Comparison of ENCODE assay signal across 16 cellular contexts in genomic region chr6:92710048-92710447, GRCh38.
DNase-seq lines count a peak whose midpoint lies in the region; ATAC-seq and TF ChIP-seq lines count a peak whose summit lies in the region.
"Had no signal": no experiment of that assay in that cellular context is flagged by ENCODE, and none has a peak within 500 bp of the region (broad histone marks: within the 10 kb centered on the region; RNA-seq: fewer than 3 reads in every experiment).

No MANE protein-coding gene starts in this region.

- DNase-seq in NAMALWA (ENCODE audit: low spot score): peak; percentile 48
- DNase-seq in activated gamma-delta T cell treated with Interleukin-2 at 50 U/mL for 16 hours: no peak
- DNase-seq in GM20000 (ENCODE audit: low spot score): no peak
- DNase-seq in islet precursor cell: no peak
- DNase-seq: activated CD4-positive, alpha-beta T cell treated with anti-CD3 and anti-CD28 coated beads for 4 hours; activated T-cell treated with anti-CD3 and anti-CD28 coated beads for 4 hours; DMS 273 treated with DMSO at 0.1 percent for 48 hours; effector memory CD4-positive, alpha-beta T cell; NCI-H446; SJCRH30; stimulated activated CD4-positive, alpha-beta T cell treated with anti-CD3 and anti-CD28 coated beads, Interleukin-4, amount 100 ng/mL, for 4 hours had no signal

- peak; percentile 98 for ATAC-seq in GM18868 (IDR thresholded peaks at IDR 0.05; ENCODE audit: unreplicated experiment)
- peak; percentile 65 for ATAC-seq in GM21825 (IDR thresholded peaks at IDR 0.05; ENCODE audit: unreplicated experiment)
- peak; percentile 76 for ATAC-seq in HG03064 (IDR thresholded peaks at IDR 0.05; ENCODE audit: low read depth, unreplicated experiment)
- no peak for ATAC-seq in HG03460 (IDR thresholded peaks at IDR 0.05; ENCODE audit: unreplicated experiment)
- ATAC-seq: activated naive CD4-positive, alpha-beta T cell treated with anti-CD3 and anti-CD28 coated beads, Interleukin-2, amount 50 U/mL, for 72 hours had no signal

- TF ChIP-seq CTCF in GM20000 (IDR thresholded peaks at IDR 0.05; ENCODE audit: extremely low read depth, missing control alignments): no peak
